ENCODE assay signal across 1 cellular context in the genomic region with DNA sequence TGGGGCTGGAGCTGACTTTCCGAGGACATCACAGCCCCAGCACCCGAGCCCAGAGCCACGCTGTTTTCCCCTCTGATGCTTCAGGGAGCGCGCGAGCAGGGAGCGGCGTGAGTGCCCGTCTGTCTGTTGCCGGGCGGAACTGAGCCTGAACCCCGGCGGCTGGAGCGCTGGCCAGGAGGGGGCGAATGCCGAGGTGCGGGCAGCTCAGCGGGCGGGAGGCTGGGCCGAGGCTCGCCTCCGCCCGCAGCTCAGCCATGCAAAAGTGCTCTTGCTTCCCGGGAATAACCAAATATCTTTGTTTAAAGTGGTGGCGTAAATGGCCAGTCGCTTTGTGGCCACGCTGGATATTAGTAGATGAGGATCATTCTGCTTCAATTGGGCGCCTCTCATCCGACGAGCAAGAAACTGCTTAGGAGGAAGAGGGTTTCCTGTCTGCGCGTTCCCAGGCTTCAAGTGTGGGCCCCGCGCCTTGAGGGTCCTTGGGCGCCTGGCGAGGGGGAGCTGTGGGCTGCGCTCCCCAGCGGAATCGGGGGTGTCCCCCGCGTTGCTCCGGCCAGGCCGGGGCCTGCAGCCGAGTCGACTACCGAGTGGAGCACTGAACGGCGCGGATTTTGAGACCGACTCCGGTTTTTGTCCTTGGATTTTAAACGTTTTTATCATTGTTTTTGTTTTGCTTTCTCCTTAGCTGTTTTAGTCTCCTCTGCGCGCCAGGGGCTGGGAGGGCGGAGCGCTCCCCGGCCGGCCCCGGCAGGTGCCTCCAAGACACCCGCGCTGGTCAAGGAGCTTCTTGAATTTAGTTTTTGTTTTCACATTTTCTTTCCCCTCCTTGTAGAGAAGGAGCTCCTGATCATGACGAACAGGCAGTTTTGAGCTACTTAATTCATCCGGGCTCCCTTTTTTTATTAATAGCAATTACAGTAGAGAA.
TF ChIP-seq lines count a peak whose summit lies in the region.

No MANE protein-coding gene starts in this region.

TF ChIP-seq in HCT116, 20 proteins besides CTCF, POLR2A, EP300 and RAD21 (continued from another document):
- TF ChIP-seq, protein P1, sequence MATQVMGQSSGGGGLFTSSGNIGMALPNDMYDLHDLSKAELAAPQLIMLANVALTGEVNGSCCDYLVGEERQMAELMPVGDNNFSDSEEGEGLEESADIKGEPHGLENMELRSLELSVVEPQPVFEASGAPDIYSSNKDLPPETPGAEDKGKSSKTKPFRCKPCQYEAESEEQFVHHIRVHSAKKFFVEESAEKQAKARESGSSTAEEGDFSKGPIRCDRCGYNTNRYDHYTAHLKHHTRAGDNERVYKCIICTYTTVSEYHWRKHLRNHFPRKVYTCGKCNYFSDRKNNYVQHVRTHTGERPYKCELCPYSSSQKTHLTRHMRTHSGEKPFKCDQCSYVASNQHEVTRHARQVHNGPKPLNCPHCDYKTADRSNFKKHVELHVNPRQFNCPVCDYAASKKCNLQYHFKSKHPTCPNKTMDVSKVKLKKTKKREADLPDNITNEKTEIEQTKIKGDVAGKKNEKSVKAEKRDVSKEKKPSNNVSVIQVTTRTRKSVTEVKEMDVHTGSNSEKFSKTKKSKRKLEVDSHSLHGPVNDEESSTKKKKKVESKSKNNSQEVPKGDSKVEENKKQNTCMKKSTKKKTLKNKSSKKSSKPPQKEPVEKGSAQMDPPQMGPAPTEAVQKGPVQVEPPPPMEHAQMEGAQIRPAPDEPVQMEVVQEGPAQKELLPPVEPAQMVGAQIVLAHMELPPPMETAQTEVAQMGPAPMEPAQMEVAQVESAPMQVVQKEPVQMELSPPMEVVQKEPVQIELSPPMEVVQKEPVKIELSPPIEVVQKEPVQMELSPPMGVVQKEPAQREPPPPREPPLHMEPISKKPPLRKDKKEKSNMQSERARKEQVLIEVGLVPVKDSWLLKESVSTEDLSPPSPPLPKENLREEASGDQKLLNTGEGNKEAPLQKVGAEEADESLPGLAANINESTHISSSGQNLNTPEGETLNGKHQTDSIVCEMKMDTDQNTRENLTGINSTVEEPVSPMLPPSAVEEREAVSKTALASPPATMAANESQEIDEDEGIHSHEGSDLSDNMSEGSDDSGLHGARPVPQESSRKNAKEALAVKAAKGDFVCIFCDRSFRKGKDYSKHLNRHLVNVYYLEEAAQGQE (IDR thresholded peaks at IDR 0.05; ENCODE audit: low read depth), result no peak
- TF ChIP-seq ZFX (IDR thresholded peaks at IDR 0.05) (no peak), ZNF274 (IDR thresholded peaks at IDR 0.05; ENCODE audit: low read depth, low read length) (no peak), YY1 (IDR thresholded peaks at IDR 0.05; ENCODE audit: extremely low read depth, insufficient replicate concordance, low read depth, low read length) (no peak), ZBTB33 (IDR thresholded peaks at IDR 0.05; ENCODE audit: extremely low read depth, insufficient replicate concordance, low read length) (no peak), FOSL1 (IDR thresholded peaks at IDR 0.05; ENCODE audit: low read depth) (no peak), ATF3 (IDR thresholded peaks at IDR 0.05) (no peak), POLR2AphosphoS5 (IDR thresholded peaks at IDR 0.05; ENCODE audit: low read depth, low read length) (no peak), CBX3 (IDR thresholded peaks at IDR 0.05; ENCODE audit: low read depth) (no peak), EGR1 (IDR thresholded peaks at IDR 0.05; ENCODE audit: low read depth) (no peak), EZH2 (IDR thresholded peaks at IDR 0.05) (no peak), EZH2phosphoT487 (IDR thresholded peaks at IDR 0.05; ENCODE audit: borderline replicate concordance) (no peak), CEBPB (IDR thresholded peaks at IDR 0.05; ENCODE audit: low read depth) (no peak), SP1 (IDR thresholded peaks at IDR 0.05; ENCODE audit: low read depth) (no peak), JUND (IDR thresholded peaks at IDR 0.05) (no peak)
